21 cellular contexts compared by ENCODE assay signal in genomic region chr5:158155811-158156495, GRCh38.
"Had no signal": no experiment of that assay in that cellular context is flagged by ENCODE, and none has a peak within 500 bp of the region (broad histone marks: within the 10 kb centered on the region; RNA-seq: fewer than 3 reads in every experiment).

No MANE protein-coding gene starts in this region.

- DNase-seq: activated CD4-positive, alpha-beta T cell treated with anti-CD3 and anti-CD28 coated beads for 48 hours; activated CD4-positive, alpha-beta T cell treated with anti-CD3 and anti-CD28 coated beads, Interleukin-2, amount 50 U/mL, for 4 hours; activated CD4-positive, CD25-positive, alpha-beta regulatory T cell treated with anti-CD3 and anti-CD28 coated beads, Interleukin-2, amount 50 U/mL, for 72 hours; activated CD8-positive, alpha-beta memory T cell treated with anti-CD3 and anti-CD28 coated beads, Interleukin-2, amount 50 U/mL, for 48 hours; activated CD8-positive, alpha-beta T cell treated with anti-CD3 and anti-CD28 coated beads, Interleukin-2, amount 10 ng/mL, durations not matched to agents 7 days and 5 days; activated effector memory CD4-positive, alpha-beta T cell treated with anti-CD3 and anti-CD28 coated beads, Interleukin-2, amount 50 U/mL, for 16 hours; activated naive CD4-positive, alpha-beta T cell treated with Interleukin-2 at 50 U/mL for 16 hours; activated T-cell treated with anti-CD3 and anti-CD28 coated beads, Interleukin-2, amount 50 U/mL, for 1 hour; Kasumi-1; KBM-7; NCI-H1092; NCI-H1417; NCI-H1930; NCI-H2171 treated with DMSO at 0.1 percent for 48 hours; NCI-H226; NCI-H526; NCI-H774; SIG-M5; T-helper 17 cell; T-helper 9 cell had no signal

- ATAC-seq: activated CD8-positive, alpha-beta T cell treated with anti-CD3 and anti-CD28 coated beads, Interleukin-2, amount 10 ng/mL, durations not matched to agents 7 days and 5 days; T-helper 17 cell; WTC11 had no signal
